12 cellular contexts compared by ENCODE assay signal in genomic region chr10:95441547-95441923, GRCh38.
DNase-seq lines count a peak whose midpoint lies in the region; ATAC-seq and TF ChIP-seq lines count a peak whose summit lies in the region.
"Had no signal": no experiment of that assay in that cellular context is flagged by ENCODE, and none has a peak within 500 bp of the region (broad histone marks: within the 10 kb centered on the region; RNA-seq: fewer than 3 reads in every experiment).

No MANE protein-coding gene starts in this region.

- intact Hi-C loops in PC-3 (cut with micrococcal nuclease), result no loop called here

- no peak overlapping the region for H3K9ac ChIP-seq in BLaER1 treated with 17β-estradiol and CSF1 and Interleukin-3, amounts not matched to agents 10 nM and 100 nM
- no peak overlapping the region for H3K9ac ChIP-seq in MM.1S (ENCODE audit: low read length)
- no peak overlapping the region for H3K9ac ChIP-seq in PC-3 (ENCODE audit: low read length)

- no TSS peak for BruUV-seq in PC-3 (replicated peaks; lab: Mats Ljungman, UMichigan)

- H2AFZ ChIP-seq in MM.1S (ENCODE audit: low read length), result no peak overlapping the region
- no peak overlapping the region for H2AFZ ChIP-seq in PC-3 (ENCODE audit: low read length)

- H3F3A ChIP-seq in MM.1S (ENCODE audit: insufficient read depth, low read length), result peaks cover 16% of the 10 kb centered on the region
- H3F3A ChIP-seq in PC-3 (ENCODE audit: low read length, unreplicated experiment), result no peaks in the 10 kb centered on the region

- peak overlapping the region in 8 of 11 experiments; percentile 40 to 70 (median 59); a peak in 15 of 22 replicates for H3K4me2 ChIP-seq in BLaER1 treated with 17β-estradiol and CSF1 and Interleukin-3, amounts not matched to agents 10 nM and 100 nM
- peak overlapping the region; percentile 54 for H3K4me2 ChIP-seq in MM.1S (ENCODE audit: low read depth, low read length)
- H3K4me2 ChIP-seq in PC-3 (ENCODE audit: low read length), result no peak overlapping the region

- peaks cover 0 to 73% (median 41%) of the 10 kb centered on the region in 10 experiments; a peak in 15 of 20 replicates for H3K4me1 ChIP-seq in BLaER1 treated with 17β-estradiol and CSF1 and Interleukin-3, amounts not matched to agents 10 nM and 100 nM
- peaks cover 19% of the 10 kb centered on the region for H3K4me1 ChIP-seq in MM.1S (ENCODE audit: low read length)
- H3K4me1 ChIP-seq in foreskin keratinocyte, result peaks cover 6% of the 10 kb centered on the region
- peaks cover 16% of the 10 kb centered on the region for H3K4me1 ChIP-seq in PC-3 (ENCODE audit: insufficient read depth, low read length)

- no peaks in the 10 kb centered on the region for H4K20me1 ChIP-seq in BLaER1 treated with 17β-estradiol and CSF1 and Interleukin-3, amounts not matched to agents 10 nM and 100 nM
- H4K20me1 ChIP-seq in MM.1S (ENCODE audit: insufficient read depth, low read length), result no peaks in the 10 kb centered on the region
- H4K20me1 ChIP-seq in PC-3 (ENCODE audit: low read length), result no peaks in the 10 kb centered on the region

- H3K79me2 ChIP-seq in MM.1S (ENCODE audit: low read length), result no peaks in the 10 kb centered on the region
- H3K79me2 ChIP-seq in PC-3 (ENCODE audit: low read length), result no peaks in the 10 kb centered on the region

- H3K27me3 ChIP-seq in BLaER1 treated with 17β-estradiol and CSF1 and Interleukin-3, amounts not matched to agents 10 nM and 100 nM, result no peaks in the 10 kb centered on the region
- H3K27me3 ChIP-seq in MM.1S (replicated peaks; ENCODE audit: insufficient read depth, low read length), result 0 out of 2 replicates have a peak, but pooled peaks cover 9% of the 10 kb centered on the region
- no peaks in the 10 kb centered on the region for H3K27me3 ChIP-seq in foreskin keratinocyte
- H3K27me3 ChIP-seq in PC-3 (ENCODE audit: low read length), result no peaks in the 10 kb centered on the region

- DNase-seq in MM.1S, result no peak
- no peak for DNase-seq in foreskin keratinocyte
- DNase-seq in PC-3, result no peak
- no peak for DNase-seq in COR-L47 (lab: John Stamatoyannopoulos, UW)
- no peak for DNase-seq in DMS153 (lab: John Stamatoyannopoulos, UW)
- DNase-seq: head of caudate nucleus, NCI-H1436 had no signal

- no peak overlapping the region for H3K27ac ChIP-seq in BLaER1 treated with 17β-estradiol and CSF1 and Interleukin-3, amounts not matched to agents 10 nM and 100 nM
- H3K27ac ChIP-seq in MM.1S (ENCODE audit: low read length) (peak overlapping the region; percentile 55; the same call in 1 of the 2 replicates), foreskin keratinocyte (no peak overlapping the region), PC-3 (ENCODE audit: low read length) (no peak overlapping the region)

- CTCF ChIA-PET in PC-3 (lab: Charles Lee), result no interaction called here

- TF ChIP-seq CTCF in MM.1S (IDR thresholded peaks at IDR 0.05; ENCODE audit: low read length) (no peak), foreskin keratinocyte (conservative IDR thresholded peaks at IDR 0.05) (no peak), PC-3 (conservative IDR thresholded peaks at IDR 0.05; ENCODE audit: low read depth, low read length) (no peak)

- no peak overlapping the region for H3K4me3 ChIP-seq in BLaER1 treated with 17β-estradiol and CSF1 and Interleukin-3, amounts not matched to agents 10 nM and 100 nM
- H3K4me3 ChIP-seq in MM.1S (ENCODE audit: low read length) (0 out of 2 replicates have a peak overlapping the region, but pooled peaks have one; percentile 12), PC-3 (ENCODE audit: low read length) (no peak overlapping the region)

- peaks cover 0 to 6% (median 0%) of the 10 kb centered on the region in 11 experiments; a peak in 2 of 22 replicates for H3K9me3 ChIP-seq in BLaER1 treated with 17β-estradiol and CSF1 and Interleukin-3, amounts not matched to agents 10 nM and 100 nM (replicated peaks in 1 of 11)
- H3K9me3 ChIP-seq in MM.1S (replicated peaks; ENCODE audit: insufficient read depth, low read length), result no peaks in the 10 kb centered on the region
- H3K9me3 ChIP-seq in PC-3 (ENCODE audit: low read length), result no peaks in the 10 kb centered on the region

- H3K36me3 ChIP-seq in BLaER1 treated with 17β-estradiol and CSF1 and Interleukin-3, amounts not matched to agents 10 nM and 100 nM, result no peaks in the 10 kb centered on the region
- no peaks in the 10 kb centered on the region for H3K36me3 ChIP-seq in MM.1S (replicated peaks; ENCODE audit: insufficient read depth, low read length)
- H3K36me3 ChIP-seq in PC-3 (ENCODE audit: low read depth, low read length), result no peaks in the 10 kb centered on the region

- peak; percentile 21 for ATAC-seq in GM19351 (IDR thresholded peaks at IDR 0.05; ENCODE audit: unreplicated experiment)
- peak; percentile 29 for ATAC-seq in HG02885 (IDR thresholded peaks at IDR 0.05; ENCODE audit: poor library complexity, unreplicated experiment)
- ATAC-seq in foreskin keratinocyte, result no peak
- no peak for ATAC-seq in PC-3
- ATAC-seq: HCT116, left lobe of liver had no signal

- POLR2A ChIA-PET in PC-3 (lab: Charles Lee; ENCODE audit: unreplicated experiment), result no interaction called here

- no peaks in the 10 kb centered on the region for H3K9me2 ChIP-seq in MM.1S (replicated peaks; ENCODE audit: insufficient read depth, low read length)
- no peaks in the 10 kb centered on the region for H3K9me2 ChIP-seq in PC-3 (replicated peaks; ENCODE audit: low read length)

Comparison
In these comparisons a context has a peak if more than half of its experiments do, and no peak if none do; other contexts are left out.
1. ATAC-seq: peak in GM19351 (single experiment) and HG02885 (single experiment); none in foreskin keratinocyte (single experiment) and PC-3 (single experiment).